Comparison of ENCODE assay signal across 27 cellular contexts in the genomic region with DNA sequence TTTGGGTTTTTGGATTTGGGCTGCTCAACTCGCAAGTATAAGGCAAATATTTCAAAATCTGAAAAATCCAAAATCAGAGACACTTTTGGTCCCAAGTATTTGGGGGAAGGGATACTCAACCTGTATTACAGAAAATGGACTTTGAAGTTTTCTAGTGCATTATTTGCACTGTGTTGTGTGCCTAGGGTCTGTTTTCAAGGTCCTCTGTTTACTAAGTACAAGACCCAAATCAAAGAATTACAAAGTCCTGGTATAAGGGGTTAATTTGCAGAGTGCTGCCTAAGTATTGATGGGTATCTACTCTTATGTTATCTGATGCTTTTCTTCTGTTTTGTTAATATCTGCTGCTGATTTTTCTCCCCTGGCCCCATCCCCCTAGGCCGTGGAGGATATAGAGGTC. TPM values are rescaled to one million over a fixed set of nuclear protein-coding genes. Genes with fewer than 3 reads are reported as not detected.
DNase-seq lines count a peak whose midpoint lies in the region; ATAC-seq, FAIRE-seq and TF ChIP-seq lines count a peak whose summit lies in the region.
"Had no signal": no experiment of that assay in that cellular context is flagged by ENCODE, and none has a peak within 500 bp of the region (broad histone marks: within the 10 kb centered on the region; RNA-seq: fewer than 3 reads in every experiment).

No MANE protein-coding gene starts in this region.

- peaks cover 53% of the 10 kb centered on the region for H3K36me3 Mint-ChIP-seq in T-cell
- H3K36me3 Mint-ChIP-seq in natural killer cell: peaks cover 23% of the 10 kb centered on the region

- H3K27me3 Mint-ChIP-seq in T-cell (no peaks in the 10 kb centered on the region), natural killer cell (ENCODE audit: low read depth in 2 of 2) (no peaks in the 10 kb centered on the region)
- H3K27me3 Mint-ChIP-seq: CD4-positive, alpha-beta memory T cell had no signal

- H3K27me3 ChIP-seq in HepG2 (ENCODE audit: control insufficient read depth in 1 of 2, insufficient read depth in 2 of 2, low read length in 2 of 2): no peaks in the 10 kb centered on the region
- H3K27me3 ChIP-seq in right lobe of liver: no peaks in the 10 kb centered on the region
- H3K27me3 ChIP-seq: BLaER1 treated with 17β-estradiol and CSF1 and Interleukin-3, amounts not matched to agents 10 nM and 100 nM; MG63; SJCRH30 had no signal

- intact Hi-C loops in HepG2 (cut with micrococcal nuclease; ENCODE audit: unreplicated experiment): no loop called here
- intact Hi-C loops in right lobe of liver (cut with DNase I): no loop called here
- intact Hi-C loops in natural killer cell (cut with micrococcal nuclease): no loop called here

- FAIRE-seq in HepG2 (lab: Jason Lieb, UNC): no peak
- FAIRE-seq in frontal cortex (lab: Jason Lieb, UNC): no peak
- FAIRE-seq: A549, G401.6, HTR-8/SVneo had no signal

- no peak overlapping the region for H3K4me2 ChIP-seq in HepG2 (ENCODE audit: low read depth, low read length)
- H3K4me2 ChIP-seq: A549; BLaER1 treated with 17β-estradiol and CSF1 and Interleukin-3, amounts not matched to agents 10 nM and 100 nM had no signal

- H3K4me1 ChIP-seq in HepG2 (ENCODE audit: insufficient read depth, low read length): peaks cover 34% of the 10 kb centered on the region
- H3K4me1 ChIP-seq in right lobe of liver: no peaks in the 10 kb centered on the region
- H3K4me1 ChIP-seq: Caco-2, SJCRH30 had no signal

- ATAC-seq in HepG2 (no peak), right lobe of liver (no peak), T-cell (replicated peaks in 1 of 4) (no peak), natural killer cell (no peak)
- ATAC-seq: A549, PC-3, Right ventricle myocardium inferior had no signal

- BruUV-seq in HepG2 (replicated peaks; lab: Mats Ljungman, UMichigan): no TSS peak

- TF ChIP-seq EP300 in HepG2 (IDR thresholded peaks at IDR 0.05; ENCODE audit: low read depth in 2 of 2, low read length in 2 of 2): no peak
- TF ChIP-seq EP300 in HepG2 (CRISPR knock-in tag; IDR thresholded peaks at IDR 0.05; ENCODE audit: borderline replicate concordance): no peak

- 98% methylated on average over 2 of the region's 2 CpGs for WGBS in HepG2 (ENCODE audit: low lambda C conversion rate)
- WGBS in right lobe of liver (ENCODE audit: insufficient coverage, low coverage, low lambda C conversion rate, missing lambda C conversion rate): 82% methylated on average over 2 of the region's 2 CpGs

- CTCF ChIA-PET in HepG2 (lab: Yijun Ruan, JAX; ENCODE audit: low intra/inter-chr PET ratio, low total read pairs): no interaction called here
- CTCF ChIA-PET in T-cell (lab: Charles Lee): no interaction called here
- CTCF ChIA-PET in RWPE1 (lab: Yijun Ruan, JAX): no interaction called here

- TF ChIP-seq RAD21 in HepG2 (CRISPR knock-in tag; IDR thresholded peaks at IDR 0.05): no peak

- TF ChIP-seq CTCF in HepG2 (CRISPR knock-in tag; IDR thresholded peaks at IDR 0.05) (no peak), right lobe of liver (IDR thresholded peaks at IDR 0.05) (no peak), natural killer cell (IDR thresholded peaks at IDR 0.05) (no peak), RWPE1 (conservative IDR thresholded peaks at IDR 0.05; ENCODE audit: low read depth) (no peak)

- H3K4me3 ChIP-seq in HepG2 (replicated peaks in 1 of 3; ENCODE audit: insufficient read depth in 1 of 3, low read depth in 2 of 3, low read length in 3 of 3): no peak overlapping the region
- no peak overlapping the region for H3K4me3 ChIP-seq in right lobe of liver
- H3K4me3 ChIP-seq: A549; BLaER1 treated with 17β-estradiol and CSF1 and Interleukin-3, amounts not matched to agents 10 nM and 100 nM; GM23248; MG63; SJCRH30 had no signal

- DNase-seq in HepG2 (ENCODE audit: low spot score): no peak
- no peak for DNase-seq in right lobe of liver
- DNase-seq in T-cell: no peak
- no peak for DNase-seq in natural killer cell
- DNase-seq in activated CD8-positive, alpha-beta memory T cell treated with anti-CD3 and anti-CD28 coated beads, Interleukin-2, amount 50 U/mL, for 48 hours: no peak
- DNase-seq in RWPE1 (ENCODE audit: low spot score): no peak
- DNase-seq in frontal cortex (ENCODE audit: low spot score in 2 of 2): no peak
- DNase-seq: AML-193; Caco-2; CD4-positive, alpha-beta memory T cell; GM23248; HCEC 1CT; IMR-90; KG1; MG63; NCI-H2029; NCI-H446; NCI-H526; NCI-H82; NK-92 treated with Interleukin-12 subunit alpha and Interleukin-12 subunit beta, amount 100 ng/mL, for 24 hours; PC-3; SJCRH30 had no signal

- H2AFZ ChIP-seq in HepG2 (ENCODE audit: low read length): no peak overlapping the region
- H2AFZ ChIP-seq: GM23248 had no signal

- no peak for TF ChIP-seq POLR2A in HepG2 (IDR thresholded peaks at IDR 0.05; ENCODE audit: insufficient read depth in 1 of 2, low read depth in 2 of 2, low read length in 2 of 2)
- TF ChIP-seq POLR2A in right lobe of liver (IDR thresholded peaks at IDR 0.05): no peak

- H3K4me3 Mint-ChIP-seq in T-cell (no peak overlapping the region), natural killer cell (no peak overlapping the region)
- H3K4me3 Mint-ChIP-seq: CD4-positive, alpha-beta memory T cell had no signal

- H3K9ac ChIP-seq in HepG2 (ENCODE audit: insufficient read depth, low read depth, low read length): no peak overlapping the region
- H3K9ac ChIP-seq: BLaER1 treated with 17β-estradiol and CSF1 and Interleukin-3, amounts not matched to agents 10 nM and 100 nM; GM23248 had no signal

- in situ Hi-C loops in HepG2 (cut with HindIII; ENCODE audit: extremely low pct_ligation_motif_present, low pct_unique_long_range_greater_than_20kb): no loop called here

- H3K9me3 Mint-ChIP-seq in T-cell: no peaks in the 10 kb centered on the region
- no peaks in the 10 kb centered on the region for H3K9me3 Mint-ChIP-seq in natural killer cell
- H3K9me3 Mint-ChIP-seq: CD4-positive, alpha-beta memory T cell had no signal

- no peaks in the 10 kb centered on the region for H3K79me2 ChIP-seq in HepG2 (ENCODE audit: insufficient read depth, low read length)

- H3K9me3 ChIP-seq in HepG2 (ENCODE audit: low read length) (no peaks in the 10 kb centered on the region), right lobe of liver (no peaks in the 10 kb centered on the region)
- H3K9me3 ChIP-seq: A549; BLaER1 treated with 17β-estradiol and CSF1 and Interleukin-3, amounts not matched to agents 10 nM and 100 nM; Caco-2; MG63; SJCRH30 had no signal

- H3K27ac Mint-ChIP-seq in T-cell: peak overlapping the region; percentile 24 to 25
- peak overlapping the region; percentile 17 to 41 for H3K27ac Mint-ChIP-seq in natural killer cell

- H3K36me3 ChIP-seq in HepG2 (replicated peaks in 1 of 2; ENCODE audit: control insufficient read depth in 1 of 2, insufficient read depth in 2 of 2, low read length in 2 of 2) (peaks cover 15 to 57% of the 10 kb centered on the region in 2 experiments), right lobe of liver (peaks cover 0 to 75% (median 32%) of the 10 kb centered on the region in 4 donors)

- H3K27ac ChIP-seq in HepG2 (ENCODE audit: extremely low read length, insufficient read depth, low read length) (no peak overlapping the region), right lobe of liver (no peak overlapping the region), RWPE1 (no peak overlapping the region)
- H3K27ac ChIP-seq: A549; BLaER1 treated with 17β-estradiol and CSF1 and Interleukin-3, amounts not matched to agents 10 nM and 100 nM; GM23248; SJCRH30 had no signal

- POLR2A ChIA-PET in HepG2 (lab: Yijun Ruan, JAX) (no interaction called here), T-cell (lab: Charles Lee) (no interaction called here), RWPE1 (lab: Yijun Ruan, JAX; ENCODE audit: low non-redundant PET) (no interaction called here)

- H4K20me1 ChIP-seq in HepG2 (ENCODE audit: insufficient read depth, low read length): 0 out of 2 replicates have a peak, but pooled peaks cover 5% of the 10 kb centered on the region

- peaks cover 0 to 2% (median 0%) of the 10 kb centered on the region in 3 donors for H3K4me1 Mint-ChIP-seq in T-cell
- H3K4me1 Mint-ChIP-seq in natural killer cell: peaks cover 0 to 13% of the 10 kb centered on the region in 2 donors

RNA-seq across cellular contexts. Expression of a gene that starts 25.0 kb away (rescaled TPM):
- not detected in 2 replicates for total RNA-seq in HepG2 (2016; rRNA removed; fragmentation: Illumina TruSeq; extraction: Trizol)
- total RNA-seq in HepG2 (2016; cell fraction: cytosol; rRNA removed; fragmentation: Illumina TruSeq; extraction: Trizol; ENCODE audit: low read depth): not detected in 2 replicates
- not detected in 2 replicates for total RNA-seq in HepG2 (2016; cell fraction: insoluble cytoplasmic fraction; rRNA removed; fragmentation: Illumina TruSeq; extraction: Trizol)
- total RNA-seq in HepG2 (2016; cell fraction: membrane; rRNA removed; fragmentation: Illumina TruSeq; extraction: Trizol): not detected in 2 replicates
- not detected in 2 replicates for total RNA-seq in HepG2 (2016; cell fraction: nucleus; rRNA removed; fragmentation: Illumina TruSeq; extraction: Trizol)
- not detected in 2 replicates for polyA plus RNA-seq in HepG2 (2011; rRNA removed)
- polyA plus RNA-seq in HepG2 (2011; cell fraction: cytosol; rRNA removed): 0.13 TPM in 1 of 2 replicates, not detected in the other
- polyA plus RNA-seq in HepG2 (2011; cell fraction: nucleus; rRNA removed): 0.14 TPM in 1 of 2 replicates, not detected in the other
- 0.35 TPM in 1 of 2 replicates, not detected in the other for polyA plus RNA-seq in HepG2 (2012)
- polyA plus RNA-seq in HepG2 (2016; cell fraction: cytosol; fragmentation: Illumina TruSeq; extraction: Trizol; ENCODE audit: low read depth): not detected in 2 replicates
- not detected in 2 replicates for polyA plus RNA-seq in HepG2 (2016; cell fraction: insoluble cytoplasmic fraction; fragmentation: Illumina TruSeq; extraction: Trizol; ENCODE audit: low read depth)
- not detected in 2 replicates for polyA plus RNA-seq in HepG2 (2016; cell fraction: membrane; fragmentation: Illumina TruSeq; extraction: Trizol; ENCODE audit: low read depth)
- not detected in 2 replicates for polyA plus RNA-seq in HepG2 (2016; cell fraction: nucleus; fragmentation: Illumina TruSeq; extraction: Trizol; ENCODE audit: insufficient read depth, low read depth)
- not detected in 2 replicates for polyA minus RNA-seq in HepG2 (2011; rRNA and poly(A)+ RNA removed; ENCODE audit: low replicate concordance)
- polyA minus RNA-seq in HepG2 (2011; cell fraction: cytosol; rRNA and poly(A)+ RNA removed): not detected in 2 replicates
- polyA minus RNA-seq in HepG2 (2011; cell fraction: nucleus; rRNA and poly(A)+ RNA removed): 0.26 TPM in 1 of 2 replicates, not detected in the other
- total RNA-seq in right lobe of liver: not detected
- 1 to 10 TPM in 4 of 5 donors, under 1 TPM in 1; 0.90 to 4.1 (median 1.5) TPM for total RNA-seq in T-cell
- total RNA-seq in natural killer cell: 10 to 100 TPM in 2 of 3 donors, 1 to 10 TPM in 1; 10.0 to 24.1 (median 15.1) TPM
- not detected for total RNA-seq in frontal cortex
- total RNA-seq: Caco-2, GM23248, IMR-90, PC-3, Right ventricle myocardium inferior, SJCRH30 had no signal
- polyA plus RNA-seq: A549; CD4-positive, alpha-beta memory T cell; GM23248; IMR-90 had no signal

RNA-seq across cellular contexts. Expression of a gene that starts 34.4 kb away (rescaled TPM):
- total RNA-seq in HepG2 (2016; rRNA removed; fragmentation: Illumina TruSeq; extraction: Trizol): 26.5 and 49.9 TPM in 2 replicates
- 10.6 and 10.7 TPM in 2 replicates for total RNA-seq in HepG2 (2016; cell fraction: cytosol; rRNA removed; fragmentation: Illumina TruSeq; extraction: Trizol; ENCODE audit: low read depth)
- total RNA-seq in HepG2 (2016; cell fraction: insoluble cytoplasmic fraction; rRNA removed; fragmentation: Illumina TruSeq; extraction: Trizol): 25.5 and 47.5 TPM in 2 replicates
- total RNA-seq in HepG2 (2016; cell fraction: membrane; rRNA removed; fragmentation: Illumina TruSeq; extraction: Trizol): 22.1 and 24.1 TPM in 2 replicates
- 71.1 and 76.3 TPM in 2 replicates for total RNA-seq in HepG2 (2016; cell fraction: nucleus; rRNA removed; fragmentation: Illumina TruSeq; extraction: Trizol)
- polyA plus RNA-seq in HepG2 (2011; rRNA removed): 25.2 and 29.3 TPM in 2 replicates
- polyA plus RNA-seq in HepG2 (2011; cell fraction: cytosol; rRNA removed): 8.2 and 12.4 TPM in 2 replicates
- polyA plus RNA-seq in HepG2 (2011; cell fraction: nucleus; rRNA removed): 33.6 and 41.0 TPM in 2 replicates
- polyA plus RNA-seq in HepG2 (2012): 63.3 and 101 TPM in 2 replicates
- 6.8 and 8.6 TPM in 2 replicates for polyA plus RNA-seq in HepG2 (2016; cell fraction: cytosol; fragmentation: Illumina TruSeq; extraction: Trizol; ENCODE audit: low read depth)
- 96.6 and 122 TPM in 2 replicates for polyA plus RNA-seq in HepG2 (2016; cell fraction: insoluble cytoplasmic fraction; fragmentation: Illumina TruSeq; extraction: Trizol; ENCODE audit: low read depth)
- 13.0 and 14.7 TPM in 2 replicates for polyA plus RNA-seq in HepG2 (2016; cell fraction: membrane; fragmentation: Illumina TruSeq; extraction: Trizol; ENCODE audit: low read depth)
- 198 and 203 TPM in 2 replicates for polyA plus RNA-seq in HepG2 (2016; cell fraction: nucleus; fragmentation: Illumina TruSeq; extraction: Trizol; ENCODE audit: insufficient read depth, low read depth)
- 20.7 and 68.8 TPM in 2 replicates for polyA minus RNA-seq in HepG2 (2011; rRNA and poly(A)+ RNA removed; ENCODE audit: low replicate concordance)
- polyA minus RNA-seq in HepG2 (2011; cell fraction: cytosol; rRNA and poly(A)+ RNA removed): 15.1 and 21.8 TPM in 2 replicates
- polyA minus RNA-seq in HepG2 (2011; cell fraction: nucleus; rRNA and poly(A)+ RNA removed): 122 and 130 TPM in 2 replicates
- total RNA-seq in right lobe of liver: 10 to 100 TPM; 41.3 to 75.8 (median 65.4) TPM
- 100 to 1,000 TPM; 186 to 228 (median 201) TPM for total RNA-seq in T-cell
- 100 to 1,000 TPM; 214 to 253 (median 214) TPM for total RNA-seq in natural killer cell
- 48.1 TPM for total RNA-seq in frontal cortex

RNA-seq across cellular contexts. Expression of a gene that starts 36.5 kb away (rescaled TPM):
- 0.13 TPM in 1 of 2 replicates, not detected in the other for total RNA-seq in HepG2 (2016; rRNA removed; fragmentation: Illumina TruSeq; extraction: Trizol)
- not detected in 2 replicates for total RNA-seq in HepG2 (2016; cell fraction: cytosol; rRNA removed; fragmentation: Illumina TruSeq; extraction: Trizol; ENCODE audit: low read depth)
- 0.13 TPM in 1 of 2 replicates, not detected in the other for total RNA-seq in HepG2 (2016; cell fraction: insoluble cytoplasmic fraction; rRNA removed; fragmentation: Illumina TruSeq; extraction: Trizol)
- not detected in 2 replicates for total RNA-seq in HepG2 (2016; cell fraction: membrane; rRNA removed; fragmentation: Illumina TruSeq; extraction: Trizol)
- not detected in 2 replicates for total RNA-seq in HepG2 (2016; cell fraction: nucleus; rRNA removed; fragmentation: Illumina TruSeq; extraction: Trizol)
- polyA plus RNA-seq in HepG2 (2011; rRNA removed): 0.25 and 0.29 TPM in 2 replicates
- polyA plus RNA-seq in HepG2 (2011; cell fraction: cytosol; rRNA removed): 0.16 and 0.31 TPM in 2 replicates
- 0.09 TPM in 1 of 2 replicates, not detected in the other for polyA plus RNA-seq in HepG2 (2011; cell fraction: nucleus; rRNA removed)
- 0.27 and 0.35 TPM in 2 replicates for polyA plus RNA-seq in HepG2 (2012)
- polyA plus RNA-seq in HepG2 (2016; cell fraction: cytosol; fragmentation: Illumina TruSeq; extraction: Trizol; ENCODE audit: low read depth): not detected in 2 replicates
- polyA plus RNA-seq in HepG2 (2016; cell fraction: insoluble cytoplasmic fraction; fragmentation: Illumina TruSeq; extraction: Trizol; ENCODE audit: low read depth): not detected in 2 replicates
- not detected in 2 replicates for polyA plus RNA-seq in HepG2 (2016; cell fraction: membrane; fragmentation: Illumina TruSeq; extraction: Trizol; ENCODE audit: low read depth)
- polyA plus RNA-seq in HepG2 (2016; cell fraction: nucleus; fragmentation: Illumina TruSeq; extraction: Trizol; ENCODE audit: insufficient read depth, low read depth): 0.55 TPM in 1 of 2 replicates, not detected in the other
- polyA minus RNA-seq in HepG2 (2011; rRNA and poly(A)+ RNA removed; ENCODE audit: low replicate concordance): 0.48 and 1.7 TPM in 2 replicates
- not detected in 2 replicates for polyA minus RNA-seq in HepG2 (2011; cell fraction: cytosol; rRNA and poly(A)+ RNA removed)
- not detected in 2 replicates for polyA minus RNA-seq in HepG2 (2011; cell fraction: nucleus; rRNA and poly(A)+ RNA removed)
- 1 to 10 TPM in 5 of 6 experiments, under 1 TPM in 1; 0.53 to 3.4 (median 2.5) TPM for total RNA-seq in right lobe of liver
- 100 to 1,000 TPM; 124 to 557 (median 298) TPM for total RNA-seq in T-cell
- total RNA-seq in natural killer cell: 1,000 to 10,000 TPM in 1 of 3 donors, 100 to 1,000 TPM in 2; 793 to 1,167 (median 825) TPM
- total RNA-seq in frontal cortex: not detected
- total RNA-seq: Caco-2, GM23248, IMR-90, PC-3, SJCRH30 had no signal
- polyA plus RNA-seq: GM23248, IMR-90 had no signal

RNA-seq across cellular contexts. Expression of a gene that starts 48.3 kb away (rescaled TPM):
- total RNA-seq in HepG2 (2016; rRNA removed; fragmentation: Illumina TruSeq; extraction: Trizol) (not detected in 2 replicates), right lobe of liver (under 1 TPM in 3 of 6 experiments, not detected in 3; 0.22 to 0.28 (median 0.25) TPM), T-cell (10 to 100 TPM in 2 of 5 donors, 1 to 10 TPM in 3; 3.4 to 11.4 (median 6.9) TPM), natural killer cell (1 to 10 TPM in 1 of 3 donors, not detected in 2; 1.1 TPM), frontal cortex (9.4 TPM)
- total RNA-seq in HepG2 (2016; cell fraction: cytosol; rRNA removed; fragmentation: Illumina TruSeq; extraction: Trizol; ENCODE audit: low read depth): not detected in 2 replicates
- total RNA-seq in HepG2 (2016; cell fraction: insoluble cytoplasmic fraction; rRNA removed; fragmentation: Illumina TruSeq; extraction: Trizol): not detected in 2 replicates
- not detected in 2 replicates for total RNA-seq in HepG2 (2016; cell fraction: membrane; rRNA removed; fragmentation: Illumina TruSeq; extraction: Trizol)
- not detected in 2 replicates for total RNA-seq in HepG2 (2016; cell fraction: nucleus; rRNA removed; fragmentation: Illumina TruSeq; extraction: Trizol)
- polyA plus RNA-seq in HepG2 (2011; rRNA removed): not detected in 2 replicates
- not detected in 2 replicates for polyA plus RNA-seq in HepG2 (2011; cell fraction: cytosol; rRNA removed)
- not detected in 2 replicates for polyA plus RNA-seq in HepG2 (2011; cell fraction: nucleus; rRNA removed)
- polyA plus RNA-seq in HepG2 (2012): not detected in 2 replicates
- not detected in 2 replicates for polyA plus RNA-seq in HepG2 (2016; cell fraction: cytosol; fragmentation: Illumina TruSeq; extraction: Trizol; ENCODE audit: low read depth)
- polyA plus RNA-seq in HepG2 (2016; cell fraction: insoluble cytoplasmic fraction; fragmentation: Illumina TruSeq; extraction: Trizol; ENCODE audit: low read depth): not detected in 2 replicates
- polyA plus RNA-seq in HepG2 (2016; cell fraction: membrane; fragmentation: Illumina TruSeq; extraction: Trizol; ENCODE audit: low read depth): not detected in 2 replicates
- polyA plus RNA-seq in HepG2 (2016; cell fraction: nucleus; fragmentation: Illumina TruSeq; extraction: Trizol; ENCODE audit: insufficient read depth, low read depth): not detected in 2 replicates
- polyA minus RNA-seq in HepG2 (2011; rRNA and poly(A)+ RNA removed; ENCODE audit: low replicate concordance): 11.8 TPM in 1 of 2 replicates, not detected in the other
- not detected in 2 replicates for polyA minus RNA-seq in HepG2 (2011; cell fraction: cytosol; rRNA and poly(A)+ RNA removed)
- polyA minus RNA-seq in HepG2 (2011; cell fraction: nucleus; rRNA and poly(A)+ RNA removed): not detected in 2 replicates
- total RNA-seq: Caco-2, GM23248, SJCRH30 had no signal
- polyA plus RNA-seq: GM23248, IMR-90 had no signal

Comparison
In these comparisons a context has a peak if more than half of its experiments do, and no peak if none do; other contexts are left out.
1. RNA of a gene that starts 36.5 kb away (total RNA-seq): 793 to 1,167 TPM in natural killer cell and 124 to 557 TPM in T-cell; 0.53 to 3.4 TPM in right lobe of liver, 0.13 TPM in HepG2 and not detected in frontal cortex (single experiment); every median in the first group is over 10 times any median in the second.